1 cellular context compared by ENCODE assay signal in the genomic region with DNA sequence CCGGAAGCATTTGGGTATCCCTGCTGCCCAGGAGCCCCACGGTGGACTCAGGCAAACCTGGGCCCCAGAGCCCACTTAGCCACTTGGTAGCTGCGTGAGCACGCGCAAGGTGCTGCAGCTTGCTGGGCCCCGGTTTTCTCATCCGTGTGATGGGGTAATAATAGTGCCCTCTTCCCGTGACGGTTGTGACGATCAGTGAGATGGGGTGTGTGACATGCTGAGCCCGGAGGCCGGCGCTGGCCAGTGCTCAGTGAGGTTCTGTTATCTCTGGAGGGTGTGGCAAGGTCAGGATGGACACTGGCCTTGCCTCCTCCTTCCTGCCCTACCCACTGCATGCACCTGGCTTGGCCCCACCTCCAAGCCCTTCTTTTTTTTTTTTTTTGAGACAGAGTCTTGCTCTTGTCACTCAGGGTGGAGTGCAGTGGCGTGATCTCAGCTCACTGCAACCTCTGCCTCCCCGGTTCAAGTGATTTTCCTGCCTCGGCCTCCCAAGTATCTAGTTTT.
TF ChIP-seq lines count a peak whose summit lies in the region.

No MANE protein-coding gene starts in this region.

TF ChIP-seq in H1, 55 proteins besides CTCF, POLR2A, EP300 and RAD21:
- TF ChIP-seq SP4 (IDR thresholded peaks at IDR 0.05; ENCODE audit: low read length), result no peak
- TF ChIP-seq, protein P1, sequence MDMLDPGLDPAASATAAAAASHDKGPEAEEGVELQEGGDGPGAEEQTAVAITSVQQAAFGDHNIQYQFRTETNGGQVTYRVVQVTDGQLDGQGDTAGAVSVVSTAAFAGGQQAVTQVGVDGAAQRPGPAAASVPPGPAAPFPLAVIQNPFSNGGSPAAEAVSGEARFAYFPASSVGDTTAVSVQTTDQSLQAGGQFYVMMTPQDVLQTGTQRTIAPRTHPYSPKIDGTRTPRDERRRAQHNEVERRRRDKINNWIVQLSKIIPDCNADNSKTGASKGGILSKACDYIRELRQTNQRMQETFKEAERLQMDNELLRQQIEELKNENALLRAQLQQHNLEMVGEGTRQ (IDR thresholded peaks at IDR 0.05; ENCODE audit: low read length), result no peak
- TF ChIP-seq CEBPB (IDR thresholded peaks at IDR 0.05; ENCODE audit: low read depth, low read length), result no peak
- TF ChIP-seq JUN (IDR thresholded peaks at IDR 0.05; ENCODE audit: low read depth, low read length), result no peak
- TF ChIP-seq, protein P2, sequence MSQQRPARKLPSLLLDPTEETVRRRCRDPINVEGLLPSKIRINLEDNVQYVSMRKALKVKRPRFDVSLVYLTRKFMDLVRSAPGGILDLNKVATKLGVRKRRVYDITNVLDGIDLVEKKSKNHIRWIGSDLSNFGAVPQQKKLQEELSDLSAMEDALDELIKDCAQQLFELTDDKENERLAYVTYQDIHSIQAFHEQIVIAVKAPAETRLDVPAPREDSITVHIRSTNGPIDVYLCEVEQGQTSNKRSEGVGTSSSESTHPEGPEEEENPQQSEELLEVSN (IDR thresholded peaks at IDR 0.05), result no peak
- no peak for TF ChIP-seq RFX5 (IDR thresholded peaks at IDR 0.05; ENCODE audit: borderline replicate concordance, low read depth, low read length)
- TF ChIP-seq RXRA (IDR thresholded peaks at IDR 0.05; ENCODE audit: insufficient read depth, low read depth, low read length), result no peak
